Comparison of ENCODE assay signal across 8 cellular contexts in genomic region chr2:161161074-161161577, GRCh38. TPM values are rescaled to one million over a fixed set of nuclear protein-coding genes. Genes with fewer than 3 reads are reported as not detected.
DNase-seq lines count a peak whose midpoint lies in the region; ATAC-seq and TF ChIP-seq lines count a peak whose summit lies in the region.

No MANE protein-coding gene starts in this region.

- peak overlapping the region; percentile 100 for H3K27ac Mint-ChIP-seq in activated naive CD8-positive, alpha-beta T cell treated with anti-CD3 and anti-CD28 coated beads, Interleukin-2, amount 10 ng/mL, durations not matched to agents 7 days and 5 days

- no peaks in the 10 kb centered on the region for H3K27me3 Mint-ChIP-seq in activated naive CD8-positive, alpha-beta T cell treated with anti-CD3 and anti-CD28 coated beads, Interleukin-2, amount 10 ng/mL, durations not matched to agents 7 days and 5 days

- ATAC-seq in HG03378 (IDR thresholded peaks at IDR 0.05; ENCODE audit: unreplicated experiment), result peak; percentile 1
- peak; percentile 53 for ATAC-seq in activated naive CD8-positive, alpha-beta T cell treated with anti-CD3 and anti-CD28 coated beads, Interleukin-2, amount 10 ng/mL, durations not matched to agents 7 days and 5 days (ENCODE audit: low read depth)
- ATAC-seq in thoracic aorta (ENCODE audit: insufficient number of reproducible peaks, low FRiP score, low read depth), result no peak
- ATAC-seq in GM18870 (IDR thresholded peaks at IDR 0.05; ENCODE audit: unreplicated experiment), result no peak

- H3K9me3 Mint-ChIP-seq in activated naive CD8-positive, alpha-beta T cell treated with anti-CD3 and anti-CD28 coated beads, Interleukin-2, amount 10 ng/mL, durations not matched to agents 7 days and 5 days, result peaks cover 4% of the 10 kb centered on the region

- POLR2A ChIA-PET in activated naive CD8-positive, alpha-beta T cell treated with anti-CD3 and anti-CD28 coated beads, Interleukin-2, amount 10 ng/mL, durations not matched to agents 7 days and 5 days (lab: Charles Lee), result interaction anchor here (0.7 to 1.4 kb wide), 2 partner anchors 12 to 23 kb away, joined by 4 to 5 read pairs; no protein-coding TSS in a partner anchor

- TF ChIP-seq CTCF in kidney epithelial cell (IDR thresholded peaks at IDR 0.05; ENCODE audit: insufficient read depth, low read length, poor library complexity, severe bottlenecking), result no peak
- TF ChIP-seq CTCF in thoracic aorta (IDR thresholded peaks at IDR 0.05), result no peak

- peaks cover 32% of the 10 kb centered on the region for H3K36me3 Mint-ChIP-seq in activated naive CD8-positive, alpha-beta T cell treated with anti-CD3 and anti-CD28 coated beads, Interleukin-2, amount 10 ng/mL, durations not matched to agents 7 days and 5 days

- H3K4me3 ChIP-seq in kidney epithelial cell (ENCODE audit: low read depth, low read length) (peak overlapping the region; percentile 66), thoracic aorta (peak overlapping the region; percentile 85)

- DNase-seq in NOMO-1 treated with DMSO at 0.1 percent for 48 hours (lab: John Stamatoyannopoulos, UW; ENCODE audit: unreplicated experiment) (peak; percentile 45), NOMO-1 (lab: John Stamatoyannopoulos, UW; ENCODE audit: unreplicated experiment in 2 of 2) (no peak), kidney epithelial cell (ENCODE audit: low read depth) (no peak), thoracic aorta (ENCODE audit: low spot score) (no peak), LoVo (ENCODE audit: low spot score) (no peak)
- no peak for DNase-seq in activated naive CD8-positive, alpha-beta T cell treated with anti-CD3 and anti-CD28 coated beads, Interleukin-2, amount 10 ng/mL, durations not matched to agents 7 days and 5 days

- H3K27ac ChIP-seq in thoracic aorta, result peak overlapping the region; percentile 86 to 97

- H3K4me1 ChIP-seq in thoracic aorta (ENCODE audit: control insufficient read depth in 1 of 2, low read depth in 2 of 2), result peaks cover 31 to 42% of the 10 kb centered on the region in 2 donors

- H3K27me3 ChIP-seq in kidney epithelial cell (ENCODE audit: control insufficient read depth, insufficient read depth, low read length) (no peaks in the 10 kb centered on the region), thoracic aorta (replicated peaks; ENCODE audit: insufficient read depth) (no peaks in the 10 kb centered on the region)

- H3K36me3 ChIP-seq in kidney epithelial cell (ENCODE audit: control insufficient read depth, insufficient read depth, low read length) (no peaks in the 10 kb centered on the region), thoracic aorta (no peaks in the 10 kb centered on the region)

- peaks cover 34% of the 10 kb centered on the region for H3K4me1 Mint-ChIP-seq in activated naive CD8-positive, alpha-beta T cell treated with anti-CD3 and anti-CD28 coated beads, Interleukin-2, amount 10 ng/mL, durations not matched to agents 7 days and 5 days

- no peaks in the 10 kb centered on the region for H3K9me3 ChIP-seq in thoracic aorta

- peak overlapping the region; percentile 94 for H3K4me3 Mint-ChIP-seq in activated naive CD8-positive, alpha-beta T cell treated with anti-CD3 and anti-CD28 coated beads, Interleukin-2, amount 10 ng/mL, durations not matched to agents 7 days and 5 days

RNA-seq across cellular contexts. Expression of gene TANK, which starts 0.9 kb away (rescaled TPM):
- 10 to 100 TPM; 76.9 to 77.6 TPM for total RNA-seq in activated naive CD8-positive, alpha-beta T cell treated with anti-CD3 and anti-CD28 coated beads, Interleukin-2, amount 10 ng/mL, durations not matched to agents 7 days and 5 days
- total RNA-seq in kidney epithelial cell (33.6 and 43.1 TPM in 2 replicates), thoracic aorta (10 to 100 TPM; 59.2 to 86.8 TPM)

Comparison
In these comparisons a context has a peak if more than half of its experiments do, and no peak if none do; other contexts are left out.
1. ATAC-seq: peak in HG03378 (single experiment) and activated naive CD8-positive, alpha-beta T cell treated with anti-CD3 and anti-CD28 coated beads, Interleukin-2, amount 10 ng/mL, durations not matched to agents 7 days and 5 days (single experiment); none in thoracic aorta (single experiment) and GM18870 (single experiment).